27 cellular contexts compared by ENCODE assay signal in genomic region chr4:22063613-22064012, GRCh38.
"Had no signal": no experiment of that assay in that cellular context is flagged by ENCODE, and none has a peak within 500 bp of the region (broad histone marks: within the 10 kb centered on the region; RNA-seq: fewer than 3 reads in every experiment).

No MANE protein-coding gene starts in this region.

- H3K4me3 Mint-ChIP-seq: memory B cell; naive thymus-derived CD4-positive, alpha-beta T cell; nephron; neural crest cell; stimulated activated naive CD8-positive, alpha-beta T cell treated with anti-CD3 and anti-CD28 coated beads, Interleukin-15, Interleukin-2, amounts not matched to agents 100 ng/mL and 50 ng/mL, for 24 hours had no signal

- H3K36me3 Mint-ChIP-seq: memory B cell; naive thymus-derived CD4-positive, alpha-beta T cell had no signal

- H3K4me1 ChIP-seq: left ventricle myocardium inferior, pancreas, psoas muscle, right atrium auricular region, suprapubic skin, tibial artery, upper lobe of right lung had no signal

- H3K4me3 ChIP-seq: left ventricle myocardium inferior, lung, mucosa of descending colon, pancreas, psoas muscle, right atrium auricular region, skin epidermis, suprapubic skin, thoracic aorta, tibial artery, upper lobe of right lung had no signal

- H3K27ac Mint-ChIP-seq: memory B cell; naive thymus-derived CD4-positive, alpha-beta T cell; nephron; stimulated activated naive CD8-positive, alpha-beta T cell treated with anti-CD3 and anti-CD28 coated beads, Interleukin-15, Interleukin-2, amounts not matched to agents 100 ng/mL and 50 ng/mL, for 24 hours had no signal

- H3K27me3 ChIP-seq: pancreas, right atrium auricular region, suprapubic skin, tibial artery, upper lobe of right lung had no signal

- H3K27me3 Mint-ChIP-seq: memory B cell; naive thymus-derived CD4-positive, alpha-beta T cell; stimulated activated naive CD8-positive, alpha-beta T cell treated with anti-CD3 and anti-CD28 coated beads, Interleukin-15, Interleukin-2, amounts not matched to agents 100 ng/mL and 50 ng/mL, for 24 hours had no signal

- H3K9me3 ChIP-seq: left ventricle myocardium inferior, mucosa of descending colon, pancreas, psoas muscle, right atrium auricular region, suprapubic skin, thoracic aorta, tibial artery, upper lobe of right lung had no signal

- H3K9me3 Mint-ChIP-seq: memory B cell, nephron had no signal

- DNase-seq: islet precursor cell; left ventricle myocardium inferior; midbrain; mucosa of descending colon; naive thymus-derived CD4-positive, alpha-beta T cell; nucleus accumbens; pancreas; posterior cingulate gyrus; psoas muscle; stimulated activated CD4-positive, alpha-beta T cell treated with anti-CD3 and anti-CD28 coated beads, Interleukin-12 subunit alpha, Interleukin-12 subunit beta, amount 100 ng/mL, for 4 hours; stimulated activated CD4-positive, alpha-beta T cell treated with anti-CD3 and anti-CD28 coated beads, Interleukin-15, amount 100 ng/mL, for 24 hours; stimulated activated CD4-positive, alpha-beta T cell treated with anti-CD3 and anti-CD28 coated beads, Interleukin-2, amount 100 ng/mL, for 24 hours; stimulated activated CD4-positive, alpha-beta T cell treated with anti-CD3 and anti-CD28 coated beads, Interleukin-4, amount 100 ng/mL, for 1 hour; stimulated activated naive CD4-positive, alpha-beta T cell; tibial artery; trophoblast cell; upper lobe of right lung had no signal

- ATAC-seq: mucosa of descending colon; naive thymus-derived CD4-positive, alpha-beta T cell; pancreas; psoas muscle; sciatic nerve; upper lobe of right lung had no signal

- H3K36me3 ChIP-seq: left ventricle myocardium inferior, pancreas, right atrium auricular region, suprapubic skin, thoracic aorta, tibial artery, upper lobe of right lung had no signal

- H3K4me1 Mint-ChIP-seq: memory B cell; naive thymus-derived CD4-positive, alpha-beta T cell; nephron had no signal
